In the genomic region with DNA sequence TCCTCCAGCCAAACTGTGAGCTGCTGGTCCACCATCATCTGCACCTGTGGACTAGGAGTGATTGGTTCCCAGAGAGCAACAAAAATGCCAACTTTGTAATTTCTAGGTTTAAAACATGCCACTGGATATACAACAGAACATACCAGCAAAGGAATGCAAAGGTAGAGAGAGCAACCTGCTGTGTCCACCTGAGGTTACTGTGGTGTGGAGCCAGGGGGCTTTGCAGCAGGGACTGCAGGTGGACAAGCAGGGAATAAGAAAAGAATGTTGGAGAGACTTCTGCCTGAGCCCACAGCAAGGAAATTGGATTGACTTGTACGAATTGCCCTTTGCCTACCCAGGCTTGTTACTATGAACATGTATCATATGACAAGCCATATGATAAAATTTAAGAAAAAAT, we compare ENCODE assay signal across 25 cellular contexts.
"Had no signal": no experiment of that assay in that cellular context is flagged by ENCODE, and none has a peak within 500 bp of the region (broad histone marks: within the 10 kb centered on the region; RNA-seq: fewer than 3 reads in every experiment).

No MANE protein-coding gene starts in this region.

- ATAC-seq: effector memory CD8-positive, alpha-beta T cell; esophagus mucosa; gastroesophageal sphincter; heart left ventricle; left cardiac atrium; left lung; left ventricle myocardium superior; lower lobe of right lung; mucosa of descending colon had no signal

- H3K79me2 ChIP-seq: hepatocyte had no signal

- H3K4me1 ChIP-seq: colonic mucosa, esophagus squamous epithelium, gastroesophageal sphincter, heart left ventricle, left lung, lower lobe of right lung had no signal

- DNase-seq: colonic mucosa; cortex of kidney; effector CD8-positive, alpha-beta T cell; effector memory CD8-positive, alpha-beta T cell; endodermal cell; erythroblast; esophagus squamous epithelium; foreskin fibroblast; foreskin melanocyte; heart left ventricle; hypothalamus; left cardiac atrium; left lung; left ventricle myocardium superior; lower lobe of right lung; mesenchymal stem cell; mucosa of descending colon; naive B cell had no signal

- FAIRE-seq: endometrium, islet of Langerhans, keratinocyte had no signal

- H3K4me2 ChIP-seq: hepatocyte had no signal

- H3K9me3 ChIP-seq: colonic mucosa, mucosa of descending colon had no signal

- H3K27me3 ChIP-seq: colonic mucosa, esophagus squamous epithelium, gastroesophageal sphincter, heart left ventricle, hepatocyte, left lung had no signal

- H3K4me3 ChIP-seq: colonic mucosa, esophagus squamous epithelium, gastroesophageal sphincter, heart left ventricle, hepatocyte, left lung, lower lobe of right lung, mucosa of descending colon had no signal

- H3K36me3 ChIP-seq: colonic mucosa, esophagus squamous epithelium, gastroesophageal sphincter, heart left ventricle, left lung, lower lobe of right lung had no signal

- H3K27ac ChIP-seq: colonic mucosa, epithelial cell of prostate, esophagus squamous epithelium, gastroesophageal sphincter, heart left ventricle, hepatocyte, left lung, lower lobe of right lung had no signal

- H2AFZ ChIP-seq: hepatocyte had no signal
